Comparison of ENCODE assay signal across 22 cellular contexts in the genomic region with DNA sequence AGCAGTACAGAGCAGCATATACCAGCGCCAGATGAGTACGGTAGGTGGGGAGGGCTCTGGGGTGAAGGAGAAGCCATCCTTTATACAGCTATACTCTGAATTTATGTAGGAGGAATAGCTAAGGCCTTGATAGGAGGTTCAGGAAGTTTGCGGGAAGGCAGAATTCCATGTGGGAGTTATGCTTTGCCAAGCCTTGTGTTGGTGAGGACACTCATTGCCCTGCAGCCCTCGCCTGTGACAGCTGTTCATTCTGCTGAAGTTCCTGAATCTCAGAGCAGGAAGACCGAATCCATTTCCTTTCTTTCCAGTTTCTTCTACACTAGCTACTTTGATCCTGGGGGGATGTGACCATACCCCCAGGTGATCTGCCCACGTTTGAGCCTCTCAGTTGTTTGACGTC. TPM values are rescaled to one million over a fixed set of nuclear protein-coding genes. Genes with fewer than 3 reads are reported as not detected.
DNase-seq lines count a peak whose midpoint lies in the region; ATAC-seq and TF ChIP-seq lines count a peak whose summit lies in the region.
"Had no signal": no experiment of that assay in that cellular context is flagged by ENCODE, and none has a peak within 500 bp of the region (broad histone marks: within the 10 kb centered on the region; RNA-seq: fewer than 3 reads in every experiment).

No MANE protein-coding gene starts in this region.

- no peak overlapping the region for H3K27ac ChIP-seq in CD4-positive, alpha-beta memory T cell (ENCODE audit: low read depth, low read length)

- H3K9me3 ChIP-seq in CD4-positive, alpha-beta memory T cell (ENCODE audit: control insufficient read depth in 1 of 2, low read length in 2 of 2): no peaks in the 10 kb centered on the region
- H3K9me3 ChIP-seq: MG63 had no signal

- CTCF ChIA-PET in activated CD8-positive, alpha-beta T cell treated with anti-CD3 and anti-CD28 coated beads for 36 hours (lab: Charles Lee): interaction anchor here (1.0 kb wide), 1 partner anchor 26 kb away, joined by 4 read pairs; no protein-coding TSS in a partner anchor
- CTCF ChIA-PET in activated CD8-positive, alpha-beta T cell treated with anti-CD3 and anti-CD28 coated beads, Interleukin-2, amount 10 ng/mL, durations not matched to agents 7 days and 5 days (lab: Charles Lee): interaction anchor here (1.8 kb wide), 1 partner anchor 26 kb away, joined by 6 read pairs; no protein-coding TSS in a partner anchor
- CTCF ChIA-PET in CD4-positive, alpha-beta memory T cell (lab: Charles Lee; ENCODE audit: partially characterized antibody): interaction anchor here (0.6 kb wide), 1 partner anchor 22 kb away, joined by 3 read pairs; no protein-coding TSS in a partner anchor

- TF ChIP-seq CTCF in activated CD8-positive, alpha-beta T cell treated with anti-CD3 and anti-CD28 coated beads for 36 hours (IDR thresholded peaks at IDR 0.05): no peak

- DNase-seq in activated CD8-positive, alpha-beta T cell treated with anti-CD3 and anti-CD28 coated beads for 36 hours: no peak
- DNase-seq in activated CD8-positive, alpha-beta T cell treated with anti-CD3 and anti-CD28 coated beads, Interleukin-2, amount 10 ng/mL, durations not matched to agents 7 days and 5 days: no peak
- DNase-seq in activated naive CD8-positive, alpha-beta T cell treated with anti-CD3 and anti-CD28 coated beads for 36 hours: no peak
- peak; percentile 71 for DNase-seq in foreskin melanocyte
- peak; percentile 12 for DNase-seq in putamen (ENCODE audit: low spot score)
- no peak for DNase-seq in CD4-positive, alpha-beta memory T cell
- no peak for DNase-seq in globus pallidus (ENCODE audit: low spot score)
- DNase-seq in cortex of kidney (lab: John Stamatoyannopoulos, UW): no peak
- DNase-seq: 8988T, AML-193, C1 segment of cervical spinal cord, DMS53, GDM1, Kasumi-1, MG63, NCI-H1417, NCI-H1694 treated with DMSO at 0.1 percent for 48 hours, NCI-H2081 treated with DMSO at 0.1 percent for 48 hours, NCI-H2171 treated with DMSO at 0.1 percent for 48 hours, NCI-H524 treated with DMSO at 0.1 percent for 48 hours, NCI-H82 had no signal

- H3K27me3 Mint-ChIP-seq in activated CD8-positive, alpha-beta T cell treated with anti-CD3 and anti-CD28 coated beads for 36 hours: no peaks in the 10 kb centered on the region
- no peaks in the 10 kb centered on the region for H3K27me3 Mint-ChIP-seq in activated CD8-positive, alpha-beta T cell treated with anti-CD3 and anti-CD28 coated beads, Interleukin-2, amount 10 ng/mL, durations not matched to agents 7 days and 5 days (ENCODE audit: low read depth)
- no peaks in the 10 kb centered on the region for H3K27me3 Mint-ChIP-seq in activated naive CD8-positive, alpha-beta T cell treated with anti-CD3 and anti-CD28 coated beads for 36 hours
- H3K27me3 Mint-ChIP-seq in CD4-positive, alpha-beta memory T cell: no peaks in the 10 kb centered on the region

- H3K36me3 Mint-ChIP-seq in activated CD8-positive, alpha-beta T cell treated with anti-CD3 and anti-CD28 coated beads for 36 hours (ENCODE audit: low read depth): peaks cover 27% of the 10 kb centered on the region
- H3K36me3 Mint-ChIP-seq in activated CD8-positive, alpha-beta T cell treated with anti-CD3 and anti-CD28 coated beads, Interleukin-2, amount 10 ng/mL, durations not matched to agents 7 days and 5 days (ENCODE audit: low read depth): peaks cover 28% of the 10 kb centered on the region
- H3K36me3 Mint-ChIP-seq in activated naive CD8-positive, alpha-beta T cell treated with anti-CD3 and anti-CD28 coated beads for 36 hours: peaks cover 36% of the 10 kb centered on the region
- H3K36me3 Mint-ChIP-seq in CD4-positive, alpha-beta memory T cell: peaks cover 24 to 49% of the 10 kb centered on the region in 2 donors

- POLR2A ChIA-PET in activated CD8-positive, alpha-beta T cell treated with anti-CD3 and anti-CD28 coated beads for 36 hours (lab: Charles Lee): interaction anchor here (1.3 kb wide), 1 partner anchor 12 kb away, joined by 5 read pairs; no protein-coding TSS in a partner anchor
- POLR2A ChIA-PET in activated CD8-positive, alpha-beta T cell treated with anti-CD3 and anti-CD28 coated beads, Interleukin-2, amount 10 ng/mL, durations not matched to agents 7 days and 5 days (lab: Charles Lee): no interaction called here
- POLR2A ChIA-PET in CD4-positive, alpha-beta memory T cell (lab: Charles Lee; ENCODE audit: partially characterized antibody): no interaction called here

- ATAC-seq in activated CD8-positive, alpha-beta T cell treated with anti-CD3 and anti-CD28 coated beads for 36 hours: no peak
- no peak for ATAC-seq in activated CD8-positive, alpha-beta T cell treated with anti-CD3 and anti-CD28 coated beads, Interleukin-2, amount 10 ng/mL, durations not matched to agents 7 days and 5 days
- ATAC-seq: Panc1 had no signal

- no peaks in the 10 kb centered on the region for H3K9me3 Mint-ChIP-seq in activated CD8-positive, alpha-beta T cell treated with anti-CD3 and anti-CD28 coated beads for 36 hours
- no peaks in the 10 kb centered on the region for H3K9me3 Mint-ChIP-seq in activated CD8-positive, alpha-beta T cell treated with anti-CD3 and anti-CD28 coated beads, Interleukin-2, amount 10 ng/mL, durations not matched to agents 7 days and 5 days (ENCODE audit: insufficient read depth)
- no peaks in the 10 kb centered on the region for H3K9me3 Mint-ChIP-seq in activated naive CD8-positive, alpha-beta T cell treated with anti-CD3 and anti-CD28 coated beads for 36 hours
- no peaks in the 10 kb centered on the region for H3K9me3 Mint-ChIP-seq in CD4-positive, alpha-beta memory T cell

- H3K4me3 Mint-ChIP-seq in activated CD8-positive, alpha-beta T cell treated with anti-CD3 and anti-CD28 coated beads for 36 hours: no peak overlapping the region
- H3K4me3 Mint-ChIP-seq in activated CD8-positive, alpha-beta T cell treated with anti-CD3 and anti-CD28 coated beads, Interleukin-2, amount 10 ng/mL, durations not matched to agents 7 days and 5 days: no peak overlapping the region
- H3K4me3 Mint-ChIP-seq in activated naive CD8-positive, alpha-beta T cell treated with anti-CD3 and anti-CD28 coated beads for 36 hours: no peak overlapping the region
- H3K4me3 Mint-ChIP-seq in CD4-positive, alpha-beta memory T cell: peak overlapping the region in 1 of 8 donors; percentile 9

- no peak overlapping the region for H3K4me3 ChIP-seq in CD4-positive, alpha-beta memory T cell (ENCODE audit: low read length in 2 of 2)
- H3K4me3 ChIP-seq: MG63 had no signal

- H3K27ac Mint-ChIP-seq in activated CD8-positive, alpha-beta T cell treated with anti-CD3 and anti-CD28 coated beads for 36 hours: peak overlapping the region; percentile 72
- no peak overlapping the region for H3K27ac Mint-ChIP-seq in activated CD8-positive, alpha-beta T cell treated with anti-CD3 and anti-CD28 coated beads, Interleukin-2, amount 10 ng/mL, durations not matched to agents 7 days and 5 days
- H3K27ac Mint-ChIP-seq in activated naive CD8-positive, alpha-beta T cell treated with anti-CD3 and anti-CD28 coated beads for 36 hours: peak overlapping the region; percentile 28
- peak overlapping the region in 1 of 7 donors; percentile 1 for H3K27ac Mint-ChIP-seq in CD4-positive, alpha-beta memory T cell

- intact Hi-C loops in activated CD8-positive, alpha-beta T cell treated with anti-CD3 and anti-CD28 coated beads for 36 hours (cut with micrococcal nuclease): no loop called here
- intact Hi-C loops in CD4-positive, alpha-beta memory T cell (cut with micrococcal nuclease): no loop called here

- peaks cover 44% of the 10 kb centered on the region for H3K4me1 Mint-ChIP-seq in activated CD8-positive, alpha-beta T cell treated with anti-CD3 and anti-CD28 coated beads for 36 hours (ENCODE audit: low read depth)
- H3K4me1 Mint-ChIP-seq in activated CD8-positive, alpha-beta T cell treated with anti-CD3 and anti-CD28 coated beads, Interleukin-2, amount 10 ng/mL, durations not matched to agents 7 days and 5 days (ENCODE audit: low read depth): peaks cover 40% of the 10 kb centered on the region
- H3K4me1 Mint-ChIP-seq in activated naive CD8-positive, alpha-beta T cell treated with anti-CD3 and anti-CD28 coated beads for 36 hours: peaks cover 35% of the 10 kb centered on the region
- peaks cover 42 to 75% (median 55%) of the 10 kb centered on the region in 4 donors for H3K4me1 Mint-ChIP-seq in CD4-positive, alpha-beta memory T cell

- no peaks in the 10 kb centered on the region for H3K36me3 ChIP-seq in CD4-positive, alpha-beta memory T cell (ENCODE audit: insufficient read depth, low read length)

- peaks cover 34% of the 10 kb centered on the region for H3K4me1 ChIP-seq in CD4-positive, alpha-beta memory T cell (ENCODE audit: insufficient read depth, low read length)

- no peaks in the 10 kb centered on the region for H3K27me3 ChIP-seq in CD4-positive, alpha-beta memory T cell (ENCODE audit: insufficient read depth, low read length)
- H3K27me3 ChIP-seq: MG63 had no signal

RNA-seq across cellular contexts. Expression of gene MFAP3, which starts 7.7 kb away (rescaled TPM):
- 10 to 100 TPM in 1 of 2 experiments, 1 to 10 TPM in 1; 10.0 to 12.1 TPM for total RNA-seq in activated CD8-positive, alpha-beta T cell treated with anti-CD3 and anti-CD28 coated beads for 36 hours
- 10 to 100 TPM; 21.0 to 23.0 TPM for total RNA-seq in activated CD8-positive, alpha-beta T cell treated with anti-CD3 and anti-CD28 coated beads, Interleukin-2, amount 10 ng/mL, durations not matched to agents 7 days and 5 days
- 10 to 100 TPM; 14.1 to 17.2 TPM for total RNA-seq in activated naive CD8-positive, alpha-beta T cell treated with anti-CD3 and anti-CD28 coated beads for 36 hours
- 10 to 100 TPM; 25.4 to 27.4 TPM for total RNA-seq in CD4-positive, alpha-beta memory T cell
- 1 to 10 TPM; 5.5 to 6.6 TPM for polyA plus RNA-seq in CD4-positive, alpha-beta memory T cell

RNA-seq across cellular contexts. Expression of gene FAM114A2, which starts 7.8 kb away (rescaled TPM):
- total RNA-seq in activated CD8-positive, alpha-beta T cell treated with anti-CD3 and anti-CD28 coated beads for 36 hours: 10 to 100 TPM; 25.6 to 26.9 TPM
- total RNA-seq in activated CD8-positive, alpha-beta T cell treated with anti-CD3 and anti-CD28 coated beads, Interleukin-2, amount 10 ng/mL, durations not matched to agents 7 days and 5 days: 10 to 100 TPM; 17.8 to 23.1 TPM
- total RNA-seq in activated naive CD8-positive, alpha-beta T cell treated with anti-CD3 and anti-CD28 coated beads for 36 hours: 10 to 100 TPM; 24.8 to 28.9 TPM
- 10 to 100 TPM; 39.0 to 45.5 TPM for total RNA-seq in CD4-positive, alpha-beta memory T cell
- 10 to 100 TPM; 18.2 to 20.6 TPM for polyA plus RNA-seq in CD4-positive, alpha-beta memory T cell

Comparison
In these comparisons a context has a peak if more than half of its experiments do, and no peak if none do; other contexts are left out.
1. DNase-seq: peak in foreskin melanocyte (single experiment) and putamen (single experiment); none in activated CD8-positive, alpha-beta T cell treated with anti-CD3 and anti-CD28 coated beads for 36 hours (single experiment), activated CD8-positive, alpha-beta T cell treated with anti-CD3 and anti-CD28 coated beads, Interleukin-2, amount 10 ng/mL, durations not matched to agents 7 days and 5 days (single experiment), activated naive CD8-positive, alpha-beta T cell treated with anti-CD3 and anti-CD28 coated beads for 36 hours (single experiment), CD4-positive, alpha-beta memory T cell (0 of 5), globus pallidus (single experiment) and cortex of kidney (single experiment).